In the genomic region with DNA sequence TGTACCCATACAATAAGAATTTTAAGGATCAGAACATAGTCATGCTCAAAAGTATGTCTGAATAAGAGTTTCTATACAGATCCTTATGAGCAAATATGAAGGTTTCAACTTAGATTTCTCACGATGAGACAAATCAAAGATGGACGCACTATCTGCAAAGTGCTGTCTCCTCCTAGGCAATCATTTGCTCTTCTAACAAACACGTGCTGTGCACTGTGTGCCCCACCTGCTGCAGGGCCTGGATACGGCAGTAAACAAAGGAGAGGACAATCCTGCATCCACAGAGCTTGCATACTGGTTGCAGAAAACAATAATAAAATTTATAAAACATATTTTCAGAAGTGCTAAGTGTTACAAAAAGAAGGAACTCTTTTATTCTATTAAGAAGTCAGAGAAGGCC, we compare ENCODE assay signal across 27 cellular contexts.
"Had no signal": no experiment of that assay in that cellular context is flagged by ENCODE, and none has a peak within 500 bp of the region (broad histone marks: within the 10 kb centered on the region; RNA-seq: fewer than 3 reads in every experiment).

No MANE protein-coding gene starts in this region.

- H3K9me3 Mint-ChIP-seq: activated naive CD4-positive, alpha-beta T cell treated with anti-CD3 and anti-CD28 coated beads, Interleukin-2, amount 50 U/mL, for 72 hours; activated naive CD8-positive, alpha-beta T cell treated with anti-CD3 and anti-CD28 coated beads, Interleukin-2, amount 50 U/mL, for 24 hours; activated T-cell treated with anti-CD3 and anti-CD28 coated beads, Interleukin-2, amount 50 U/mL, for 24 hours; activated T-helper 1 cell treated with anti-CD3 and anti-CD28 coated beads, Interleukin-12 subunit alpha, Interleukin-12 subunit beta, Interleukin-2, Interleukin-4 antibody, amounts not matched to agents 30 ng/mL and 10 ng/mL and 1 ng/mL, durations not matched to agents 14 hours and 24 hours and 36 hours; WTC11 had no signal

- H3K4me1 ChIP-seq: ascending aorta, body of pancreas, SJSA1 had no signal

- H3K36me3 Mint-ChIP-seq: activated CD8-positive, alpha-beta memory T cell treated with anti-CD3 and anti-CD28 coated beads, Interleukin-2, amount 10 ng/mL, durations not matched to agents 7 days and 5 days; activated naive CD4-positive, alpha-beta T cell treated with anti-CD3 and anti-CD28 coated beads, Interleukin-2, amount 50 U/mL, for 72 hours had no signal

- ATAC-seq: activated CD8-positive, alpha-beta memory T cell treated with anti-CD3 and anti-CD28 coated beads, Interleukin-2, amount 10 ng/mL, durations not matched to agents 7 days and 5 days; activated naive CD4-positive, alpha-beta T cell treated with anti-CD3 and anti-CD28 coated beads, Interleukin-2, amount 50 U/mL, for 72 hours; activated naive CD8-positive, alpha-beta T cell treated with anti-CD3 and anti-CD28 coated beads, Interleukin-2, amount 50 U/mL, for 24 hours; body of pancreas; PC-3; SK-N-SH treated with all-trans-retinoic acid at 6 μM for 48 hours; WTC11 had no signal

- H3K4me3 Mint-ChIP-seq: activated CD8-positive, alpha-beta memory T cell treated with anti-CD3 and anti-CD28 coated beads, Interleukin-2, amount 10 ng/mL, durations not matched to agents 7 days and 5 days; activated naive CD8-positive, alpha-beta T cell treated with anti-CD3 and anti-CD28 coated beads, Interleukin-2, amount 50 U/mL, for 24 hours; activated T-cell treated with anti-CD3 and anti-CD28 coated beads, Interleukin-2, amount 50 U/mL, for 24 hours; activated T-helper 1 cell treated with anti-CD3 and anti-CD28 coated beads, Interleukin-12 subunit alpha, Interleukin-12 subunit beta, Interleukin-2, Interleukin-4 antibody, amounts not matched to agents 30 ng/mL and 10 ng/mL and 1 ng/mL, durations not matched to agents 14 hours and 24 hours and 36 hours; WTC11 had no signal

- H3K27me3 Mint-ChIP-seq: activated naive CD8-positive, alpha-beta T cell treated with anti-CD3 and anti-CD28 coated beads, Interleukin-2, amount 50 U/mL, for 24 hours; activated T-cell treated with anti-CD3 and anti-CD28 coated beads, Interleukin-2, amount 50 U/mL, for 24 hours had no signal

- H3K4me1 Mint-ChIP-seq: activated CD8-positive, alpha-beta memory T cell treated with anti-CD3 and anti-CD28 coated beads, Interleukin-2, amount 10 ng/mL, durations not matched to agents 7 days and 5 days; activated naive CD8-positive, alpha-beta T cell treated with anti-CD3 and anti-CD28 coated beads, Interleukin-2, amount 50 U/mL, for 24 hours had no signal

- DNase-seq: activated CD4-positive, alpha-beta T cell treated with anti-CD3 and anti-CD28 coated beads for 48 hours; activated CD4-positive, alpha-beta T cell treated with anti-CD3 and anti-CD28 coated beads, Interleukin-2, amount 50 U/mL, for 48 hours; activated CD4-positive, CD25-positive, alpha-beta regulatory T cell treated with anti-CD3 and anti-CD28 coated beads, Interleukin-2, amount 50 U/mL, for 72 hours; activated CD8-positive, alpha-beta memory T cell treated with anti-CD3 and anti-CD28 coated beads, Interleukin-2, amount 10 ng/mL, durations not matched to agents 7 days and 5 days; activated effector memory CD4-positive, alpha-beta T cell treated with Interleukin-2 at 50 U/mL for 16 hours; activated naive CD4-positive, alpha-beta T cell treated with Interleukin-2 at 50 U/mL for 16 hours; activated naive CD8-positive, alpha-beta T cell treated with anti-CD3 and anti-CD28 coated beads, Interleukin-2, amount 50 U/mL, for 24 hours; activated T-cell treated with anti-CD3 and anti-CD28 coated beads, Interleukin-2, amount 50 U/mL, for 24 hours; amniotic stem cell; body of pancreas; cerebellar nuclear complex; Kasumi-1; KBM-7; NCI-H1105 treated with DMSO at 0.1 percent for 48 hours; NCI-H1694 treated with DMSO at 0.1 percent for 48 hours; NCI-H446; NCI-H524; NCI-H774; PC-3; SHP77; SW 1271 had no signal

- H3K27me3 ChIP-seq: ascending aorta, body of pancreas, SJSA1 had no signal

- H3K4me3 ChIP-seq: ascending aorta, body of pancreas, SJSA1 had no signal

- H3K27ac ChIP-seq: ascending aorta, body of pancreas, SJSA1 had no signal

- H3K9me3 ChIP-seq: ascending aorta, body of pancreas, SJSA1 had no signal

- H3K27ac Mint-ChIP-seq: activated CD8-positive, alpha-beta memory T cell treated with anti-CD3 and anti-CD28 coated beads, Interleukin-2, amount 10 ng/mL, durations not matched to agents 7 days and 5 days; activated naive CD4-positive, alpha-beta T cell treated with anti-CD3 and anti-CD28 coated beads, Interleukin-2, amount 50 U/mL, for 72 hours; activated naive CD8-positive, alpha-beta T cell treated with anti-CD3 and anti-CD28 coated beads, Interleukin-2, amount 50 U/mL, for 24 hours; activated T-cell treated with anti-CD3 and anti-CD28 coated beads, Interleukin-2, amount 50 U/mL, for 24 hours; activated T-helper 1 cell treated with anti-CD3 and anti-CD28 coated beads, Interleukin-12 subunit alpha, Interleukin-12 subunit beta, Interleukin-2, Interleukin-4 antibody, amounts not matched to agents 30 ng/mL and 10 ng/mL and 1 ng/mL, durations not matched to agents 14 hours and 24 hours and 36 hours; WTC11 had no signal
